ENCODE assay signal across 18 cellular contexts in genomic region chr7:158494643-158495042, GRCh38.
DNase-seq lines count a peak whose midpoint lies in the region; ATAC-seq and TF ChIP-seq lines count a peak whose summit lies in the region.
"Had no signal": no experiment of that assay in that cellular context is flagged by ENCODE, and none has a peak within 500 bp of the region (broad histone marks: within the 10 kb centered on the region; RNA-seq: fewer than 3 reads in every experiment).

No MANE protein-coding gene starts in this region.

- POLR2A ChIA-PET in HEK293 (lab: Yijun Ruan, JAX): no interaction called here
- POLR2A ChIA-PET in WTC11 (lab: Charles Lee): no interaction called here

- H3K27me3 ChIP-seq in BLaER1 (no peaks in the 10 kb centered on the region), iPS-20b (ENCODE audit: insufficient read depth, low read length) (no peaks in the 10 kb centered on the region)
- H3K27me3 ChIP-seq: BE2C, SJCRH30 had no signal

- H3K9ac ChIP-seq in BLaER1 (no peak overlapping the region), iPS-20b (ENCODE audit: low read depth, low read length) (peak overlapping the region; percentile 27; the same call in 1 of the 2 replicates)
- H3K9ac ChIP-seq: GM23248 had no signal

- TF ChIP-seq CTCF in HEK293 (tag by site-specific recombination; IDR thresholded peaks at IDR 0.05): no peak
- TF ChIP-seq CTCF in WTC11 (IDR thresholded peaks at IDR 0.05): no peak
- no peak for TF ChIP-seq CTCF in chondrocyte (IDR thresholded peaks at IDR 0.05)

- H3K27ac Mint-ChIP-seq in WTC11 (no peak overlapping the region), chondrocyte (ENCODE audit: unreplicated experiment) (no peak overlapping the region)

- peaks cover 35% of the 10 kb centered on the region for H3K4me1 ChIP-seq in BLaER1
- no peaks in the 10 kb centered on the region for H3K4me1 ChIP-seq in HEK293 (ENCODE audit: control insufficient read depth, insufficient read depth, low read length)
- H3K4me1 ChIP-seq in iPS-20b (ENCODE audit: insufficient read depth, low read length): peaks cover 15% of the 10 kb centered on the region
- H3K4me1 ChIP-seq: SJCRH30 had no signal

- H4K20me1 ChIP-seq in BLaER1: no peaks in the 10 kb centered on the region

- peak overlapping the region; percentile 63 for H3K4me2 ChIP-seq in BLaER1

- DNase-seq in WTC11 (ENCODE audit: low spot score) (no peak), chondrocyte (ENCODE audit: low spot score) (no peak), NCI-H2107 (lab: John Stamatoyannopoulos, UW) (no peak)
- DNase-seq: BE2C; Calu3; GF-D8; GM23248; KG1; NCI-H187 treated with DMSO at 0.1 percent for 48 hours; NCI-H446 treated with DMSO at 0.1 percent for 48 hours; NK-92 treated with Interleukin-12 subunit alpha and Interleukin-12 subunit beta, amount 100 ng/mL, for 24 hours had no signal

- H3K9me3 ChIP-seq in BLaER1 (no peaks in the 10 kb centered on the region), HEK293 (ENCODE audit: control insufficient read depth, insufficient read depth, low read depth, low read length) (no peaks in the 10 kb centered on the region), iPS-20b (ENCODE audit: insufficient read depth, low read depth, low read length) (no peaks in the 10 kb centered on the region; the same call in 1 of the 2 replicates)
- H3K9me3 ChIP-seq: BE2C, SJCRH30 had no signal

- H3K4me3 ChIP-seq in BLaER1: no peak overlapping the region
- H3K4me3 ChIP-seq in HEK293 (ENCODE audit: low read depth, low read length): no peak overlapping the region
- H3K4me3 ChIP-seq in iPS-20b (ENCODE audit: low read length): no peak overlapping the region; the same call in 1 of the 2 replicates
- H3K4me3 ChIP-seq: GM23248, SJCRH30 had no signal

- ATAC-seq in WTC11: no peak
- ATAC-seq in SK-N-SH treated with all-trans-retinoic acid at 6 μM for 48 hours: no peak
- ATAC-seq in HG02798 (IDR thresholded peaks at IDR 0.05; ENCODE audit: poor library complexity, unreplicated experiment): no peak

- H3K27me3 Mint-ChIP-seq in WTC11 (ENCODE audit: low read depth): peaks cover 2% of the 10 kb centered on the region; the same call in 1 of the 2 replicates
- peaks cover 12% of the 10 kb centered on the region for H3K27me3 Mint-ChIP-seq in chondrocyte (ENCODE audit: low read depth)

- no peaks in the 10 kb centered on the region for H3K9me3 Mint-ChIP-seq in WTC11
- H3K9me3 Mint-ChIP-seq in chondrocyte (ENCODE audit: low read depth): no peaks in the 10 kb centered on the region
- H3K9me3 Mint-ChIP-seq: CD4-positive, alpha-beta memory T cell had no signal

- H3K36me3 ChIP-seq in BLaER1 (no peaks in the 10 kb centered on the region), HEK293 (ENCODE audit: control insufficient read depth in 2 of 2, insufficient read depth in 1 of 2, low read length in 2 of 2) (no peaks in the 10 kb centered on the region), iPS-20b (ENCODE audit: insufficient read depth, low read depth, low read length) (no peaks in the 10 kb centered on the region)
- H3K36me3 ChIP-seq: BE2C, SJCRH30 had no signal

- H3K27ac ChIP-seq in BLaER1: no peak overlapping the region
- H3K27ac ChIP-seq in HEK293 (ENCODE audit: extremely low read depth, low read depth, low read length): no peak overlapping the region
- no peak overlapping the region for H3K27ac ChIP-seq in iPS-20b (ENCODE audit: low read length)
- H3K27ac ChIP-seq: GM23248, SJCRH30 had no signal

- peak overlapping the region; percentile 63; the same call in 1 of the 2 replicates for H3K4me3 Mint-ChIP-seq in WTC11
- H3K4me3 Mint-ChIP-seq in chondrocyte (ENCODE audit: unreplicated experiment): no peak overlapping the region
- H3K4me3 Mint-ChIP-seq: CD4-positive, alpha-beta memory T cell had no signal

- CTCF ChIA-PET in HEK293 (lab: Yijun Ruan, JAX): interaction anchor here (0.6 to 0.7 kb wide), 2 partner anchors 157 to 376 kb away, joined by 3 to 4 read pairs; no protein-coding TSS in a partner anchor
- CTCF ChIA-PET in WTC11 (lab: Charles Lee): interaction anchor here (0.6 to 2.6 kb wide), 12 partner anchors 8 to 482 kb away, joined by 3 to 13 read pairs (median 4); no protein-coding TSS in a partner anchor

- H3K4me1 Mint-ChIP-seq in WTC11: peaks cover 50% of the 10 kb centered on the region
- H3K4me1 Mint-ChIP-seq in chondrocyte (ENCODE audit: low read depth): peaks cover 4% of the 10 kb centered on the region

- H3K36me3 Mint-ChIP-seq in WTC11 (no peaks in the 10 kb centered on the region), chondrocyte (ENCODE audit: low read depth) (no peaks in the 10 kb centered on the region)
- H3K36me3 Mint-ChIP-seq: CD4-positive, alpha-beta memory T cell had no signal

TF ChIP-seq in HEK293, 187 proteins besides CTCF, POLR2A, EP300 and RAD21:
- TF ChIP-seq ZNF701 (tag by site-specific recombination; IDR thresholded peaks at IDR 0.05) (no peak), ZEB2 (tag by site-specific recombination; IDR thresholded peaks at IDR 0.05) (no peak), ZNF621 (tag by site-specific recombination; IDR thresholded peaks at IDR 0.05) (no peak), TRIM28 (IDR thresholded peaks at IDR 0.05; ENCODE audit: borderline replicate concordance, low read length) (no peak), SCRT2 (tag by site-specific recombination; IDR thresholded peaks at IDR 0.05) (peak; percentile 56), ZXDB (tag by site-specific recombination; IDR thresholded peaks at IDR 0.05) (no peak)
TF ChIP-seq in HEK293: peak in this region for 1.

TF ChIP-seq in WTC11, 78 proteins besides CTCF, POLR2A, EP300 and RAD21 (continues in another document):
- TF ChIP-seq MXD4 (CRISPR knock-in tag; IDR thresholded peaks at IDR 0.05; ENCODE audit: borderline replicate concordance) (no peak), ZNF671 (CRISPR knock-in tag; IDR thresholded peaks at IDR 0.05) (no peak), FOXP4 (CRISPR knock-in tag; IDR thresholded peaks at IDR 0.05) (no peak), HMGA2 (CRISPR knock-in tag; IDR thresholded peaks at IDR 0.05) (no peak), ESRRA (CRISPR knock-in tag; IDR thresholded peaks at IDR 0.05; ENCODE audit: borderline replicate concordance) (no peak), PREB (CRISPR knock-in tag; IDR thresholded peaks at IDR 0.05; ENCODE audit: borderline replicate concordance) (no peak), NR2C2 (CRISPR knock-in tag; IDR thresholded peaks at IDR 0.05) (no peak)

TF ChIP-seq in SK-N-SH treated with all-trans-retinoic acid at 6 μM for 48 hours, 23 proteins besides CTCF, POLR2A, EP300 and RAD21 (continues in another document):
- TF ChIP-seq ZNF70 (CRISPR knock-in tag; IDR thresholded peaks at IDR 0.05) (no peak), ESRRG (CRISPR knock-in tag; IDR thresholded peaks at IDR 0.05) (no peak), CSDC2 (CRISPR knock-in tag; IDR thresholded peaks at IDR 0.05) (no peak), ARNTL (CRISPR knock-in tag; IDR thresholded peaks at IDR 0.05; ENCODE audit: borderline replicate concordance, low read depth) (no peak), PATZ1 (CRISPR knock-in tag; IDR thresholded peaks at IDR 0.05; ENCODE audit: borderline replicate concordance) (no peak), ZNF8 (CRISPR knock-in tag; IDR thresholded peaks at IDR 0.05) (no peak), TCF4 (CRISPR knock-in tag; IDR thresholded peaks at IDR 0.05; ENCODE audit: borderline replicate concordance) (no peak), RARB (CRISPR knock-in tag; IDR thresholded peaks at IDR 0.05) (no peak), PPARA (CRISPR knock-in tag; IDR thresholded peaks at IDR 0.05; ENCODE audit: borderline replicate concordance) (no peak), ZFP3 (CRISPR knock-in tag; IDR thresholded peaks at IDR 0.05) (no peak), ZFP30 (CRISPR knock-in tag; IDR thresholded peaks at IDR 0.05) (no peak), ZC3H10 (CRISPR knock-in tag; IDR thresholded peaks at IDR 0.05) (no peak), GLIS3 (CRISPR knock-in tag; IDR thresholded peaks at IDR 0.05) (no peak), CREB5 (CRISPR knock-in tag; IDR thresholded peaks at IDR 0.05; ENCODE audit: low read depth) (no peak), TOX (CRISPR knock-in tag; IDR thresholded peaks at IDR 0.05; ENCODE audit: borderline replicate concordance) (no peak)
